Comparison of ENCODE assay signal across 2 cellular contexts in genomic region chr11:65445101-65445603, GRCh38.
TF ChIP-seq lines count a peak whose summit lies in the region.

No MANE protein-coding gene starts in this region.

TF ChIP-seq in GM12878, 131 proteins besides CTCF, POLR2A, EP300 and RAD21:
- TF ChIP-seq CBX5 (IDR thresholded peaks at IDR 0.05; ENCODE audit: low read depth) (no peak), RELA (IDR thresholded peaks at IDR 0.05; ENCODE audit: borderline replicate concordance, partially characterized antibody) (no peak), YBX1 (IDR thresholded peaks at IDR 0.05) (no peak), SIN3A (IDR thresholded peaks at IDR 0.05; ENCODE audit: low read depth, low read length) (no peak), RCOR1 (conservative IDR thresholded peaks at IDR 0.05; ENCODE audit: low read depth, low read length) (no peak), PAX5 (IDR thresholded peaks at IDR 0.05; ENCODE audit: borderline replicate concordance, low read depth, low read length) (no peak), RB1 (IDR thresholded peaks at IDR 0.05; ENCODE audit: borderline replicate concordance) (no peak), ETV6 (conservative IDR thresholded peaks at IDR 0.05 in 1 of 2, IDR thresholded peaks at IDR 0.05 in 1 of 2; ENCODE audit: borderline replicate concordance in 1 of 2, low read depth in 1 of 2) (no peak), ZBTB40 (IDR thresholded peaks at IDR 0.05; ENCODE audit: borderline replicate concordance) (no peak), NBN (IDR thresholded peaks at IDR 0.05) (no peak), PRDM15 (CRISPR knock-in tag; IDR thresholded peaks at IDR 0.05) (no peak), NR2C1 (IDR thresholded peaks at IDR 0.05) (no peak), ZNF592 (IDR thresholded peaks at IDR 0.05) (no peak), ZBED1 (IDR thresholded peaks at IDR 0.05; ENCODE audit: borderline replicate concordance) (no peak)
TF ChIP-seq in GM12878: peak in this region for 0.

TF ChIP-seq in HepG2, 621 proteins besides CTCF, POLR2A, EP300 and RAD21 (continues in another document):
- TF ChIP-seq PBX2 (CRISPR knock-in tag; IDR thresholded peaks at IDR 0.05) (no peak), HNRNPK (IDR thresholded peaks at IDR 0.05; ENCODE audit: low read depth, low read length, poor library complexity, severe bottlenecking) (peak; percentile 10), POLR2AphosphoS5 (IDR thresholded peaks at IDR 0.05; ENCODE audit: low read depth, low read length) (peak; percentile 40; the same call in 1 of the 2 replicates), ZBTB1 (CRISPR knock-in tag; IDR thresholded peaks at IDR 0.05; ENCODE audit: borderline replicate concordance) (no peak), SOX13 (IDR thresholded peaks at IDR 0.05) (no peak), SOX13 (CRISPR knock-in tag; conservative IDR thresholded peaks at IDR 0.05 in 1 of 2, IDR thresholded peaks at IDR 0.05 in 1 of 2) (no peak), PPARG (CRISPR knock-in tag; conservative IDR thresholded peaks at IDR 0.05) (no peak), SRF (IDR thresholded peaks at IDR 0.05; ENCODE audit: low read depth, low read length) (no peak), ZSCAN31 (CRISPR knock-in tag; IDR thresholded peaks at IDR 0.05; ENCODE audit: low read depth) (no peak), SIX1 (CRISPR knock-in tag; IDR thresholded peaks at IDR 0.05; ENCODE audit: borderline replicate concordance) (no peak), KDM3A (CRISPR knock-in tag; IDR thresholded peaks at IDR 0.05; ENCODE audit: low read depth) (no peak), ZNF335 (CRISPR knock-in tag; IDR thresholded peaks at IDR 0.05) (no peak), ZNF766 (CRISPR knock-in tag; IDR thresholded peaks at IDR 0.05; ENCODE audit: borderline replicate concordance) (no peak), DNMT1 (CRISPR knock-in tag; IDR thresholded peaks at IDR 0.05) (no peak), ZNF432 (CRISPR knock-in tag; IDR thresholded peaks at IDR 0.05; ENCODE audit: borderline replicate concordance) (no peak), ZNF616 (CRISPR knock-in tag; IDR thresholded peaks at IDR 0.05; ENCODE audit: low read depth) (no peak), KAT7 (CRISPR knock-in tag; IDR thresholded peaks at IDR 0.05; ENCODE audit: borderline replicate concordance) (no peak), HMGA1 (CRISPR knock-in tag; conservative IDR thresholded peaks at IDR 0.05) (no peak), ZNF468 (CRISPR knock-in tag; IDR thresholded peaks at IDR 0.05) (no peak), PAF1 (CRISPR knock-in tag; IDR thresholded peaks at IDR 0.05) (peak; percentile 79), HNRNPH1 (optimal IDR thresholded peaks at IDR 0.05; ENCODE audit: low read depth, low read length) (no peak), UBTF (CRISPR knock-in tag; IDR thresholded peaks at IDR 0.05) (no peak), PRPF4 (IDR thresholded peaks at IDR 0.05; ENCODE audit: low read depth, low read length, poor library complexity, severe bottlenecking) (peak; percentile 8), DDIT3 (CRISPR knock-in tag; IDR thresholded peaks at IDR 0.05) (no peak), PRDM4 (CRISPR knock-in tag; IDR thresholded peaks at IDR 0.05; ENCODE audit: borderline replicate concordance) (no peak), REPIN1 (CRISPR knock-in tag; IDR thresholded peaks at IDR 0.05; ENCODE audit: borderline replicate concordance, low read depth) (no peak), TRIM24 (CRISPR knock-in tag; IDR thresholded peaks at IDR 0.05) (no peak), NFATC3 (CRISPR knock-in tag; IDR thresholded peaks at IDR 0.05) (no peak), RBM22 (optimal IDR thresholded peaks at IDR 0.05; ENCODE audit: low read length) (peak; percentile 64), NFKBIZ (CRISPR knock-in tag; IDR thresholded peaks at IDR 0.05) (no peak), ZNF713 (CRISPR knock-in tag; IDR thresholded peaks at IDR 0.05) (no peak), ETV5 (CRISPR knock-in tag; IDR thresholded peaks at IDR 0.05; ENCODE audit: borderline replicate concordance) (no peak)
- TF ChIP-seq, protein P1, sequence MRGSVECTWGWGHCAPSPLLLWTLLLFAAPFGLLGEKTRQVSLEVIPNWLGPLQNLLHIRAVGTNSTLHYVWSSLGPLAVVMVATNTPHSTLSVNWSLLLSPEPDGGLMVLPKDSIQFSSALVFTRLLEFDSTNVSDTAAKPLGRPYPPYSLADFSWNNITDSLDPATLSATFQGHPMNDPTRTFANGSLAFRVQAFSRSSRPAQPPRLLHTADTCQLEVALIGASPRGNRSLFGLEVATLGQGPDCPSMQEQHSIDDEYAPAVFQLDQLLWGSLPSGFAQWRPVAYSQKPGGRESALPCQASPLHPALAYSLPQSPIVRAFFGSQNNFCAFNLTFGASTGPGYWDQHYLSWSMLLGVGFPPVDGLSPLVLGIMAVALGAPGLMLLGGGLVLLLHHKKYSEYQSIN (CRISPR knock-in tag; IDR thresholded peaks at IDR 0.05; ENCODE audit: borderline replicate concordance): no peak
- TF ChIP-seq, protein P2, sequence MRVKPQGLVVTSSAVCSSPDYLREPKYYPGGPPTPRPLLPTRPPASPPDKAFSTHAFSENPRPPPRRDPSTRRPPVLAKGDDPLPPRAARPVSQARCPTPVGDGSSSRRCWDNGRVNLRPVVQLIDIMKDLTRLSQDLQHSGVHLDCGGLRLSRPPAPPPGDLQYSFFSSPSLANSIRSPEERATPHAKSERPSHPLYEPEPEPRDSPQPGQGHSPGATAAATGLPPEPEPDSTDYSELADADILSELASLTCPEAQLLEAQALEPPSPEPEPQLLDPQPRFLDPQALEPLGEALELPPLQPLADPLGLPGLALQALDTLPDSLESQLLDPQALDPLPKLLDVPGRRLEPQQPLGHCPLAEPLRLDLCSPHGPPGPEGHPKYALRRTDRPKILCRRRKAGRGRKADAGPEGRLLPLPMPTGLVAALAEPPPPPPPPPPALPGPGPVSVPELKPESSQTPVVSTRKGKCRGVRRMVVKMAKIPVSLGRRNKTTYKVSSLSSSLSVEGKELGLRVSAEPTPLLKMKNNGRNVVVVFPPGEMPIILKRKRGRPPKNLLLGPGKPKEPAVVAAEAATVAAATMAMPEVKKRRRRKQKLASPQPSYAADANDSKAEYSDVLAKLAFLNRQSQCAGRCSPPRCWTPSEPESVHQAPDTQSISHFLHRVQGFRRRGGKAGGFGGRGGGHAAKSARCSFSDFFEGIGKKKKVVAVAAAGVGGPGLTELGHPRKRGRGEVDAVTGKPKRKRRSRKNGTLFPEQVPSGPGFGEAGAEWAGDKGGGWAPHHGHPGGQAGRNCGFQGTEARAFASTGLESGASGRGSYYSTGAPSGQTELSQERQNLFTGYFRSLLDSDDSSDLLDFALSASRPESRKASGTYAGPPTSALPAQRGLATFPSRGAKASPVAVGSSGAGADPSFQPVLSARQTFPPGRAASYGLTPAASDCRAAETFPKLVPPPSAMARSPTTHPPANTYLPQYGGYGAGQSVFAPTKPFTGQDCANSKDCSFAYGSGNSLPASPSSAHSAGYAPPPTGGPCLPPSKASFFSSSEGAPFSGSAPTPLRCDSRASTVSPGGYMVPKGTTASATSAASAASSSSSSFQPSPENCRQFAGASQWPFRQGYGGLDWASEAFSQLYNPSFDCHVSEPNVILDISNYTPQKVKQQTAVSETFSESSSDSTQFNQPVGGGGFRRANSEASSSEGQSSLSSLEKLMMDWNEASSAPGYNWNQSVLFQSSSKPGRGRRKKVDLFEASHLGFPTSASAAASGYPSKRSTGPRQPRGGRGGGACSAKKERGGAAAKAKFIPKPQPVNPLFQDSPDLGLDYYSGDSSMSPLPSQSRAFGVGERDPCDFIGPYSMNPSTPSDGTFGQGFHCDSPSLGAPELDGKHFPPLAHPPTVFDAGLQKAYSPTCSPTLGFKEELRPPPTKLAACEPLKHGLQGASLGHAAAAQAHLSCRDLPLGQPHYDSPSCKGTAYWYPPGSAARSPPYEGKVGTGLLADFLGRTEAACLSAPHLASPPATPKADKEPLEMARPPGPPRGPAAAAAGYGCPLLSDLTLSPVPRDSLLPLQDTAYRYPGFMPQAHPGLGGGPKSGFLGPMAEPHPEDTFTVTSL (CRISPR knock-in tag; IDR thresholded peaks at IDR 0.05; ENCODE audit: borderline replicate concordance): no peak
- TF ChIP-seq, protein P3, sequence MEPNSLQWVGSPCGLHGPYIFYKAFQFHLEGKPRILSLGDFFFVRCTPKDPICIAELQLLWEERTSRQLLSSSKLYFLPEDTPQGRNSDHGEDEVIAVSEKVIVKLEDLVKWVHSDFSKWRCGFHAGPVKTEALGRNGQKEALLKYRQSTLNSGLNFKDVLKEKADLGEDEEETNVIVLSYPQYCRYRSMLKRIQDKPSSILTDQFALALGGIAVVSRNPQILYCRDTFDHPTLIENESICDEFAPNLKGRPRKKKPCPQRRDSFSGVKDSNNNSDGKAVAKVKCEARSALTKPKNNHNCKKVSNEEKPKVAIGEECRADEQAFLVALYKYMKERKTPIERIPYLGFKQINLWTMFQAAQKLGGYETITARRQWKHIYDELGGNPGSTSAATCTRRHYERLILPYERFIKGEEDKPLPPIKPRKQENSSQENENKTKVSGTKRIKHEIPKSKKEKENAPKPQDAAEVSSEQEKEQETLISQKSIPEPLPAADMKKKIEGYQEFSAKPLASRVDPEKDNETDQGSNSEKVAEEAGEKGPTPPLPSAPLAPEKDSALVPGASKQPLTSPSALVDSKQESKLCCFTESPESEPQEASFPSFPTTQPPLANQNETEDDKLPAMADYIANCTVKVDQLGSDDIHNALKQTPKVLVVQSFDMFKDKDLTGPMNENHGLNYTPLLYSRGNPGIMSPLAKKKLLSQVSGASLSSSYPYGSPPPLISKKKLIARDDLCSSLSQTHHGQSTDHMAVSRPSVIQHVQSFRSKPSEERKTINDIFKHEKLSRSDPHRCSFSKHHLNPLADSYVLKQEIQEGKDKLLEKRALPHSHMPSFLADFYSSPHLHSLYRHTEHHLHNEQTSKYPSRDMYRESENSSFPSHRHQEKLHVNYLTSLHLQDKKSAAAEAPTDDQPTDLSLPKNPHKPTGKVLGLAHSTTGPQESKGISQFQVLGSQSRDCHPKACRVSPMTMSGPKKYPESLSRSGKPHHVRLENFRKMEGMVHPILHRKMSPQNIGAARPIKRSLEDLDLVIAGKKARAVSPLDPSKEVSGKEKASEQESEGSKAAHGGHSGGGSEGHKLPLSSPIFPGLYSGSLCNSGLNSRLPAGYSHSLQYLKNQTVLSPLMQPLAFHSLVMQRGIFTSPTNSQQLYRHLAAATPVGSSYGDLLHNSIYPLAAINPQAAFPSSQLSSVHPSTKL (CRISPR knock-in tag; IDR thresholded peaks at IDR 0.05): no peak
- TF ChIP-seq, protein P4, sequence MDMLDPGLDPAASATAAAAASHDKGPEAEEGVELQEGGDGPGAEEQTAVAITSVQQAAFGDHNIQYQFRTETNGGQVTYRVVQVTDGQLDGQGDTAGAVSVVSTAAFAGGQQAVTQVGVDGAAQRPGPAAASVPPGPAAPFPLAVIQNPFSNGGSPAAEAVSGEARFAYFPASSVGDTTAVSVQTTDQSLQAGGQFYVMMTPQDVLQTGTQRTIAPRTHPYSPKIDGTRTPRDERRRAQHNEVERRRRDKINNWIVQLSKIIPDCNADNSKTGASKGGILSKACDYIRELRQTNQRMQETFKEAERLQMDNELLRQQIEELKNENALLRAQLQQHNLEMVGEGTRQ (IDR thresholded peaks at IDR 0.05; ENCODE audit: low read depth, low read length): no peak
- TF ChIP-seq, protein P4 (CRISPR knock-in tag; IDR thresholded peaks at IDR 0.05; ENCODE audit: borderline replicate concordance): no peak
